In genomic region chr17:56770427-56770826, GRCh38 we compare ENCODE assay signal across 3 cellular contexts.
TF ChIP-seq lines count a peak whose summit lies in the region.

No MANE protein-coding gene starts in this region.

TF ChIP-seq in HepG2, 621 proteins besides CTCF, POLR2A, EP300 and RAD21 (continues in another document):
- TF ChIP-seq ZFP1 (CRISPR knock-in tag; IDR thresholded peaks at IDR 0.05) (no peak), BRD4 (CRISPR knock-in tag; IDR thresholded peaks at IDR 0.05) (no peak), FOXM1 (CRISPR knock-in tag; IDR thresholded peaks at IDR 0.05) (no peak), ZEB1 (IDR thresholded peaks at IDR 0.05; ENCODE audit: insufficient replicate concordance, low read depth) (no peak), PBX3 (CRISPR knock-in tag; IDR thresholded peaks at IDR 0.05; ENCODE audit: borderline replicate concordance) (no peak), ARNT (IDR thresholded peaks at IDR 0.05) (0 out of 2 replicates have a peak, but pooled peaks have one; percentile 32), TCF7L2 (IDR thresholded peaks at IDR 0.05; ENCODE audit: low read depth, low read length) (no peak)
- TF ChIP-seq, protein P1, sequence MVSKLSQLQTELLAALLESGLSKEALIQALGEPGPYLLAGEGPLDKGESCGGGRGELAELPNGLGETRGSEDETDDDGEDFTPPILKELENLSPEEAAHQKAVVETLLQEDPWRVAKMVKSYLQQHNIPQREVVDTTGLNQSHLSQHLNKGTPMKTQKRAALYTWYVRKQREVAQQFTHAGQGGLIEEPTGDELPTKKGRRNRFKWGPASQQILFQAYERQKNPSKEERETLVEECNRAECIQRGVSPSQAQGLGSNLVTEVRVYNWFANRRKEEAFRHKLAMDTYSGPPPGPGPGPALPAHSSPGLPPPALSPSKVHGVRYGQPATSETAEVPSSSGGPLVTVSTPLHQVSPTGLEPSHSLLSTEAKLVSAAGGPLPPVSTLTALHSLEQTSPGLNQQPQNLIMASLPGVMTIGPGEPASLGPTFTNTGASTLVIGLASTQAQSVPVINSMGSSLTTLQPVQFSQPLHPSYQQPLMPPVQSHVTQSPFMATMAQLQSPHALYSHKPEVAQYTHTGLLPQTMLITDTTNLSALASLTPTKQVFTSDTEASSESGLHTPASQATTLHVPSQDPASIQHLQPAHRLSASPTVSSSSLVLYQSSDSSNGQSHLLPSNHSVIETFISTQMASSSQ (IDR thresholded peaks at IDR 0.05; ENCODE audit: low read depth), result no peak
- TF ChIP-seq, protein P1 (CRISPR knock-in tag; IDR thresholded peaks at IDR 0.05; ENCODE audit: borderline replicate concordance), result no peak

TF ChIP-seq in H1, 55 proteins besides CTCF, POLR2A, EP300 and RAD21:
- no peak for TF ChIP-seq SP4 (IDR thresholded peaks at IDR 0.05; ENCODE audit: low read length)
- no peak for TF ChIP-seq HDAC2 (IDR thresholded peaks at IDR 0.05; ENCODE audit: borderline replicate concordance in 1 of 2, low read depth in 2 of 2, low read length in 2 of 2)
- TF ChIP-seq KDM4A (IDR thresholded peaks at IDR 0.05; ENCODE audit: low read depth, low read length, severe bottlenecking), result no peak

TF ChIP-seq in GM23338, 12 proteins besides CTCF, POLR2A, EP300 and RAD21:
- TF ChIP-seq STAT1 (IDR thresholded peaks at IDR 0.05; ENCODE audit: unreplicated experiment) (no peak), EZH2 (IDR thresholded peaks at IDR 0.05; ENCODE audit: low read depth, unreplicated experiment) (no peak), NANOG (IDR thresholded peaks at IDR 0.05; ENCODE audit: borderline replicate concordance) (no peak), JUNB (IDR thresholded peaks at IDR 0.05; ENCODE audit: unreplicated experiment) (no peak), ETS1 (IDR thresholded peaks at IDR 0.05) (no peak), ZNF114 (CRISPR knock-in tag; IDR thresholded peaks at IDR 0.05) (no peak), CREB1 (CRISPR knock-in tag; IDR thresholded peaks at IDR 0.05; ENCODE audit: low read depth) (no peak), POLR2AphosphoS5 (IDR thresholded peaks at IDR 0.05; ENCODE audit: low read depth) (no peak), EZH2phosphoT487 (IDR thresholded peaks at IDR 0.05; ENCODE audit: unreplicated experiment) (no peak), ZNF331 (CRISPR knock-in tag; IDR thresholded peaks at IDR 0.05; ENCODE audit: low read depth) (no peak)
- TF ChIP-seq, protein P2, sequence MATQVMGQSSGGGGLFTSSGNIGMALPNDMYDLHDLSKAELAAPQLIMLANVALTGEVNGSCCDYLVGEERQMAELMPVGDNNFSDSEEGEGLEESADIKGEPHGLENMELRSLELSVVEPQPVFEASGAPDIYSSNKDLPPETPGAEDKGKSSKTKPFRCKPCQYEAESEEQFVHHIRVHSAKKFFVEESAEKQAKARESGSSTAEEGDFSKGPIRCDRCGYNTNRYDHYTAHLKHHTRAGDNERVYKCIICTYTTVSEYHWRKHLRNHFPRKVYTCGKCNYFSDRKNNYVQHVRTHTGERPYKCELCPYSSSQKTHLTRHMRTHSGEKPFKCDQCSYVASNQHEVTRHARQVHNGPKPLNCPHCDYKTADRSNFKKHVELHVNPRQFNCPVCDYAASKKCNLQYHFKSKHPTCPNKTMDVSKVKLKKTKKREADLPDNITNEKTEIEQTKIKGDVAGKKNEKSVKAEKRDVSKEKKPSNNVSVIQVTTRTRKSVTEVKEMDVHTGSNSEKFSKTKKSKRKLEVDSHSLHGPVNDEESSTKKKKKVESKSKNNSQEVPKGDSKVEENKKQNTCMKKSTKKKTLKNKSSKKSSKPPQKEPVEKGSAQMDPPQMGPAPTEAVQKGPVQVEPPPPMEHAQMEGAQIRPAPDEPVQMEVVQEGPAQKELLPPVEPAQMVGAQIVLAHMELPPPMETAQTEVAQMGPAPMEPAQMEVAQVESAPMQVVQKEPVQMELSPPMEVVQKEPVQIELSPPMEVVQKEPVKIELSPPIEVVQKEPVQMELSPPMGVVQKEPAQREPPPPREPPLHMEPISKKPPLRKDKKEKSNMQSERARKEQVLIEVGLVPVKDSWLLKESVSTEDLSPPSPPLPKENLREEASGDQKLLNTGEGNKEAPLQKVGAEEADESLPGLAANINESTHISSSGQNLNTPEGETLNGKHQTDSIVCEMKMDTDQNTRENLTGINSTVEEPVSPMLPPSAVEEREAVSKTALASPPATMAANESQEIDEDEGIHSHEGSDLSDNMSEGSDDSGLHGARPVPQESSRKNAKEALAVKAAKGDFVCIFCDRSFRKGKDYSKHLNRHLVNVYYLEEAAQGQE (IDR thresholded peaks at IDR 0.05; ENCODE audit: unreplicated experiment), result no peak
- TF ChIP-seq, protein P3, sequence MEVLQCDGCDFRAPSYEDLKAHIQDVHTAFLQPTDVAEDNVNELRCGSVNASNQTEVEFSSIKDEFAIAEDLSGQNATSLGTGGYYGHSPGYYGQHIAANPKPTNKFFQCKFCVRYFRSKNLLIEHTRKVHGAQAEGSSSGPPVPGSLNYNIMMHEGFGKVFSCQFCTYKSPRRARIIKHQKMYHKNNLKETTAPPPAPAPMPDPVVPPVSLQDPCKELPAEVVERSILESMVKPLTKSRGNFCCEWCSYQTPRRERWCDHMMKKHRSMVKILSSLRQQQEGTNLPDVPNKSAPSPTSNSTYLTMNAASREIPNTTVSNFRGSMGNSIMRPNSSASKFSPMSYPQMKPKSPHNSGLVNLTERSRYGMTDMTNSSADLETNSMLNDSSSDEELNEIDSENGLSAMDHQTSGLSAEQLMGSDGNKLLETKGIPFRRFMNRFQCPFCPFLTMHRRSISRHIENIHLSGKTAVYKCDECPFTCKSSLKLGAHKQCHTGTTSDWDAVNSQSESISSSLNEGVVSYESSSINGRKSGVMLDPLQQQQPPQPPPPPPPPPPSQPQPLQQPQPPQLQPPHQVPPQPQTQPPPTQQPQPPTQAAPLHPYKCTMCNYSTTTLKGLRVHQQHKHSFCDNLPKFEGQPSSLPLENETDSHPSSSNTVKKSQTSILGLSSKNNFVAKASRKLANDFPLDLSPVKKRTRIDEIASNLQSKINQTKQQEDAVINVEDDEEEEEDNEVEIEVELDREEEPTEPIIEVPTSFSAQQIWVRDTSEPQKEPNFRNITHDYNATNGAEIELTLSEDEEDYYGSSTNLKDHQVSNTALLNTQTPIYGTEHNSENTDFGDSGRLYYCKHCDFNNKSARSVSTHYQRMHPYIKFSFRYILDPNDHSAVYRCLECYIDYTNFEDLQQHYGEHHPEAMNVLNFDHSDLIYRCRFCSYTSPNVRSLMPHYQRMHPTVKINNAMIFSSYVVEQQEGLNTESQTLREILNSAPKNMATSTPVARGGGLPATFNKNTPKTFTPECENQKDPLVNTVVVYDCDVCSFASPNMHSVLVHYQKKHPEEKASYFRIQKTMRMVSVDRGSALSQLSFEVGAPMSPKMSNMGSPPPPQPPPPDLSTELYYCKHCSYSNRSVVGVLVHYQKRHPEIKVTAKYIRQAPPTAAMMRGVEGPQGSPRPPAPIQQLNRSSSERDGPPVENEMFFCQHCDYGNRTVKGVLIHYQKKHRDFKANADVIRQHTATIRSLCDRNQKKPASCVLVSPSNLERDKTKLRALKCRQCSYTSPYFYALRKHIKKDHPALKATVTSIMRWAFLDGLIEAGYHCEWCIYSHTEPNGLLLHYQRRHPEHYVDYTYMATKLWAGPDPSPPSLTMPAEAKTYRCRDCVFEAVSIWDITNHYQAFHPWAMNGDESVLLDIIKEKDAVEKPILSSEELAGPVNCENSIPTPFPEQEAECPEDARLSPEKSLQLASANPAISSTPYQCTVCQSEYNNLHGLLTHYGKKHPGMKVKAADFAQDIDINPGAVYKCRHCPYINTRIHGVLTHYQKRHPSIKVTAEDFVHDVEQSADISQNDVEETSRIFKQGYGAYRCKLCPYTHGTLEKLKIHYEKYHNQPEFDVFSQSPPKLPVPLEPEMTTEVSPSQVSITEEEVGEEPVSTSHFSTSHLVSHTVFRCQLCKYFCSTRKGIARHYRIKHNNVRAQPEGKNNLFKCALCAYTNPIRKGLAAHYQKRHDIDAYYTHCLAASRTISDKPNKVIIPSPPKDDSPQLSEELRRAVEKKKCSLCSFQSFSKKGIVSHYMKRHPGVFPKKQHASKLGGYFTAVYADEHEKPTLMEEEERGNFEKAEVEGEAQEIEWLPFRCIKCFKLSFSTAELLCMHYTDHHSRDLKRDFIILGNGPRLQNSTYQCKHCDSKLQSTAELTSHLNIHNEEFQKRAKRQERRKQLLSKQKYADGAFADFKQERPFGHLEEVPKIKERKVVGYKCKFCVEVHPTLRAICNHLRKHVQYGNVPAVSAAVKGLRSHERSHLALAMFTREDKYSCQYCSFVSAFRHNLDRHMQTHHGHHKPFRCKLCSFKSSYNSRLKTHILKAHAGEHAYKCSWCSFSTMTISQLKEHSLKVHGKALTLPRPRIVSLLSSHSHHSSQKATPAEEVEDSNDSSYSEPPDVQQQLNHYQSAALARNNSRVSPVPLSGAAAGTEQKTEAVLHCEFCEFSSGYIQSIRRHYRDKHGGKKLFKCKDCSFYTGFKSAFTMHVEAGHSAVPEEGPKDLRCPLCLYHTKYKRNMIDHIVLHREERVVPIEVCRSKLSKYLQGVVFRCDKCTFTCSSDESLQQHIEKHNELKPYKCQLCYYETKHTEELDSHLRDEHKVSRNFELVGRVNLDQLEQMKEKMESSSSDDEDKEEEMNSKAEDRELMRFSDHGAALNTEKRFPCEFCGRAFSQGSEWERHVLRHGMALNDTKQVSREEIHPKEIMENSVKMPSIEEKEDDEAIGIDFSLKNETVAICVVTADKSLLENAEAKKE (CRISPR knock-in tag; IDR thresholded peaks at IDR 0.05), result no peak
